9 cellular contexts compared by ENCODE assay signal in genomic region chrX:108091266-108091877, GRCh38. TPM values are rescaled to one million over a fixed set of nuclear protein-coding genes. Genes with fewer than 3 reads are reported as not detected.
DNase-seq lines count a peak whose midpoint lies in the region; ATAC-seq and TF ChIP-seq lines count a peak whose summit lies in the region.
"Had no signal": no experiment of that assay in that cellular context is flagged by ENCODE, and none has a peak within 500 bp of the region (broad histone marks: within the 10 kb centered on the region; RNA-seq: fewer than 3 reads in every experiment).

ATG4A (plus strand) TSS chrX:108091778; CDS start chrX:108091827, 49 bp downstream.
PSMD10 (minus strand) TSS chrX:108091542; CDS start chrX:108091520, 22 bp downstream.

- POLR2A ChIA-PET in activated B cell treated with CpG ODN at 0.5 μM for 24 hours (lab: Charles Lee): interaction anchor here (0.7 to 1.6 kb wide), 8 partner anchors 14 to 1480 kb away, joined by 3 to 6 read pairs (median 4); partner anchors contain the start of genes PRPS1, RADX and RBM41

- CTCF ChIA-PET in activated B cell treated with CpG ODN at 0.5 μM for 24 hours (lab: Charles Lee): no interaction called here

- H3K4me3 Mint-ChIP-seq in activated B cell treated with CpG ODN at 0.5 μM for 24 hours: no peak within 1 kb of the TSS
- H3K4me3 Mint-ChIP-seq in central memory CD8-positive, alpha-beta T cell: no peak within 1 kb of the TSS

- DNase-seq in AML-193 (lab: John Stamatoyannopoulos, UW) (peak; percentile 79 to 87), NCI-H345 treated with DMSO at 0.1 percent for 48 hours (lab: John Stamatoyannopoulos, UW; ENCODE audit: unreplicated experiment) (peak; percentile 93), activated B cell treated with CpG ODN at 0.5 μM for 24 hours (peak; percentile 69), inferior parietal cortex (ENCODE audit: extremely low spot score) (peak; percentile 91)
- DNase-seq in central memory CD8-positive, alpha-beta T cell (ENCODE audit: low spot score in 2 of 2): peak; percentile 72 to 82
- peak; percentile 73 to 80 for DNase-seq in stimulated activated CD4-positive, alpha-beta T cell treated with anti-CD3 and anti-CD28 coated beads, Interleukin-12 subunit alpha, Interleukin-12 subunit beta, amount 100 ng/mL, for 24 hours (ENCODE audit: low read depth in 2 of 2)

- no peak within 1 kb of the TSS for H3K27ac Mint-ChIP-seq in activated B cell treated with CpG ODN at 0.5 μM for 24 hours
- H3K27ac Mint-ChIP-seq in central memory CD8-positive, alpha-beta T cell (ENCODE audit: low read depth): no peak within 1 kb of the TSS
- H3K27ac Mint-ChIP-seq: activated naive CD4-positive, alpha-beta T cell treated with anti-CD3 and anti-CD28 coated beads, Interleukin-2, amount 50 U/mL, for 24 hours had no signal

- intact Hi-C loops in activated B cell treated with CpG ODN at 0.5 μM for 24 hours (cut with micrococcal nuclease): loop anchor here (1.0 to 5.0 kb wide), 7 partner anchors 264 to 1481 kb away; partner anchors contain the start of genes DNAAF6, MID2, MORC4 and NUP62CL

- H3K36me3 Mint-ChIP-seq in activated B cell treated with CpG ODN at 0.5 μM for 24 hours (ENCODE audit: low read depth): peaks cover 13% of the 10 kb centered on the region
- peaks cover 4% of the 10 kb centered on the region for H3K36me3 Mint-ChIP-seq in central memory CD8-positive, alpha-beta T cell (ENCODE audit: insufficient read depth)
- H3K36me3 Mint-ChIP-seq: activated naive CD4-positive, alpha-beta T cell treated with anti-CD3 and anti-CD28 coated beads, Interleukin-2, amount 50 U/mL, for 24 hours had no signal

- H3K27me3 Mint-ChIP-seq in activated B cell treated with CpG ODN at 0.5 μM for 24 hours: no peaks in the 10 kb centered on the region
- H3K27me3 Mint-ChIP-seq in central memory CD8-positive, alpha-beta T cell: no peaks in the 10 kb centered on the region
- H3K27me3 Mint-ChIP-seq: activated naive CD4-positive, alpha-beta T cell treated with anti-CD3 and anti-CD28 coated beads, Interleukin-2, amount 50 U/mL, for 24 hours had no signal

- H3K9me3 Mint-ChIP-seq in activated B cell treated with CpG ODN at 0.5 μM for 24 hours: no peaks in the 10 kb centered on the region
- H3K9me3 Mint-ChIP-seq in central memory CD8-positive, alpha-beta T cell: no peaks in the 10 kb centered on the region
- H3K9me3 Mint-ChIP-seq: activated naive CD4-positive, alpha-beta T cell treated with anti-CD3 and anti-CD28 coated beads, Interleukin-2, amount 50 U/mL, for 24 hours had no signal

- TF ChIP-seq POLR2A in GM19099 (IDR thresholded peaks at IDR 0.05; ENCODE audit: extremely low read depth, insufficient read length, low read depth): peak; percentile 55

- peak; percentile 95 for ATAC-seq in HG03354 (IDR thresholded peaks at IDR 0.05; ENCODE audit: poor library complexity, severe bottlenecking, unreplicated experiment)
- ATAC-seq in activated B cell treated with CpG ODN at 0.5 μM for 24 hours (ENCODE audit: low read depth): peak; percentile 95
- ATAC-seq in central memory CD8-positive, alpha-beta T cell (replicated peaks; ENCODE audit: extremely low read depth, poor library complexity, severe bottlenecking): peak; percentile 97

- peaks cover 6% of the 10 kb centered on the region for H3K4me1 Mint-ChIP-seq in activated B cell treated with CpG ODN at 0.5 μM for 24 hours
- H3K4me1 Mint-ChIP-seq in central memory CD8-positive, alpha-beta T cell: peaks cover 5% of the 10 kb centered on the region

- no peak for TF ChIP-seq CTCF in activated B cell treated with CpG ODN at 0.5 μM for 24 hours (IDR thresholded peaks at IDR 0.05)

RNA-seq across cellular contexts. Expression of gene ATG4A, which starts in this region (rescaled TPM):
- 8.1 and 9.9 TPM in 2 replicates for total RNA-seq in activated B cell treated with CpG ODN at 0.5 μM for 24 hours

RNA-seq across cellular contexts. Expression of gene PSMD10, which starts in this region (rescaled TPM):
- total RNA-seq in activated B cell treated with CpG ODN at 0.5 μM for 24 hours: 33.4 and 35.4 TPM in 2 replicates

Comparison
In these comparisons a context has a peak if more than half of its experiments do, and no peak if none do; other contexts are left out.
1. Peak in every context shown above with its lines: DNase-seq and ATAC-seq.